In the genomic region with DNA sequence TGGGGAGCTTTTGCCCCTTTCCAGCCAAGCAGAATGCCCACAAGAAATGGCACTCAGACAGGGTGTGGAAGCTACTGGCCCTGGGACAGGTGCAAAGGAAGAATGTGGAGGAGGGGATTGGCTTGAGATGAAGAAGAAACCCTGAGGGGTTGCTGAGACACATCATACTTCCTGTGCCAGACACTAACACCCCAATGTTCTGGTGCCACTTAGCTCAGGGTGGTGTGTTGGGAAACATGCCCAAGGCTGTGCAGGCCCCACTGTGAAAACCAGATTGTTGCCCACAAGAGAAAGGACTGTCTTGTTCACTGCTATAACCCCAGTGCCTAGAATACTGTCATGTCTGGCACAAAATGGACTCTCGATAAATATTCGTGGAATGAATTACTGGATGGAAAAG, we compare ENCODE assay signal across 19 cellular contexts. TPM values are rescaled to one million over a fixed set of nuclear protein-coding genes. Genes with fewer than 3 reads are reported as not detected.
DNase-seq lines count a peak whose midpoint lies in the region; ATAC-seq and TF ChIP-seq lines count a peak whose summit lies in the region.
"Had no signal": no experiment of that assay in that cellular context is flagged by ENCODE, and none has a peak within 500 bp of the region (broad histone marks: within the 10 kb centered on the region; RNA-seq: fewer than 3 reads in every experiment).

No MANE protein-coding gene starts in this region.

- intact Hi-C loops in activated CD8-positive, alpha-beta T cell treated with anti-CD3 and anti-CD28 coated beads for 36 hours (cut with micrococcal nuclease) = no loop called here
- intact Hi-C loops in left ventricle myocardium inferior (cut with micrococcal nuclease) = no loop called here

- POLR2A ChIA-PET in activated CD8-positive, alpha-beta T cell treated with anti-CD3 and anti-CD28 coated beads for 36 hours (lab: Charles Lee) = interaction anchor here (0.8 kb wide), 1 partner anchor 14 kb away, joined by 3 read pairs; no protein-coding TSS in a partner anchor

- no peaks in the 10 kb centered on the region for H3K27me3 Mint-ChIP-seq in stimulated activated naive CD8-positive, alpha-beta T cell treated with anti-CD3 and anti-CD28 coated beads, Interleukin-15, Interleukin-2, amounts not matched to agents 100 ng/mL and 50 ng/mL, for 24 hours
- no peaks in the 10 kb centered on the region for H3K27me3 Mint-ChIP-seq in stimulated activated naive CD8-positive, alpha-beta T cell treated with anti-CD3 and anti-CD28 coated beads, Interleukin-15, amount 100 ng/mL, for 72 hours
- no peaks in the 10 kb centered on the region for H3K27me3 Mint-ChIP-seq in activated CD8-positive, alpha-beta T cell treated with anti-CD3 and anti-CD28 coated beads for 36 hours
- H3K27me3 Mint-ChIP-seq in T-helper 17 cell = no peaks in the 10 kb centered on the region
- H3K27me3 Mint-ChIP-seq: activated B cell treated with CpG ODN at 0.5 μM for 24 hours, brain had no signal

- no peak overlapping the region for H3K4me3 Mint-ChIP-seq in stimulated activated naive CD8-positive, alpha-beta T cell treated with anti-CD3 and anti-CD28 coated beads, Interleukin-15, Interleukin-2, amounts not matched to agents 100 ng/mL and 50 ng/mL, for 24 hours
- H3K4me3 Mint-ChIP-seq in stimulated activated naive CD8-positive, alpha-beta T cell treated with anti-CD3 and anti-CD28 coated beads, Interleukin-15, amount 100 ng/mL, for 72 hours = no peak overlapping the region
- no peak overlapping the region for H3K4me3 Mint-ChIP-seq in activated CD8-positive, alpha-beta T cell treated with anti-CD3 and anti-CD28 coated beads for 36 hours
- no peak overlapping the region for H3K4me3 Mint-ChIP-seq in T-helper 17 cell
- H3K4me3 Mint-ChIP-seq: activated B cell treated with CpG ODN at 0.5 μM for 24 hours, brain had no signal

- peaks cover 71% of the 10 kb centered on the region for H3K36me3 Mint-ChIP-seq in stimulated activated naive CD8-positive, alpha-beta T cell treated with anti-CD3 and anti-CD28 coated beads, Interleukin-15, Interleukin-2, amounts not matched to agents 100 ng/mL and 50 ng/mL, for 24 hours (ENCODE audit: low read depth)
- H3K36me3 Mint-ChIP-seq in activated CD8-positive, alpha-beta T cell treated with anti-CD3 and anti-CD28 coated beads for 36 hours (ENCODE audit: low read depth) = peaks cover 52% of the 10 kb centered on the region
- H3K36me3 Mint-ChIP-seq in T-helper 17 cell (ENCODE audit: low read depth) = peaks cover 17% of the 10 kb centered on the region

- no peak overlapping the region for H3K4me3 ChIP-seq in left ventricle myocardium inferior
- H3K4me3 ChIP-seq: ovary had no signal

- peaks cover 3% of the 10 kb centered on the region for H3K4me1 Mint-ChIP-seq in stimulated activated naive CD8-positive, alpha-beta T cell treated with anti-CD3 and anti-CD28 coated beads, Interleukin-15, Interleukin-2, amounts not matched to agents 100 ng/mL and 50 ng/mL, for 24 hours (ENCODE audit: low read depth)
- H3K4me1 Mint-ChIP-seq in stimulated activated naive CD8-positive, alpha-beta T cell treated with anti-CD3 and anti-CD28 coated beads, Interleukin-15, amount 100 ng/mL, for 72 hours = peaks cover 5% of the 10 kb centered on the region
- peaks cover 1% of the 10 kb centered on the region for H3K4me1 Mint-ChIP-seq in activated CD8-positive, alpha-beta T cell treated with anti-CD3 and anti-CD28 coated beads for 36 hours (ENCODE audit: low read depth)
- peaks cover 12% of the 10 kb centered on the region for H3K4me1 Mint-ChIP-seq in T-helper 17 cell
- H3K4me1 Mint-ChIP-seq: activated B cell treated with CpG ODN at 0.5 μM for 24 hours, brain had no signal

- H3K27me3 ChIP-seq in layer of hippocampus (ENCODE audit: control insufficient read depth, insufficient read depth, low read length) = no peaks in the 10 kb centered on the region
- no peaks in the 10 kb centered on the region for H3K27me3 ChIP-seq in left ventricle myocardium inferior (ENCODE audit: low read depth)
- H3K27me3 ChIP-seq: ovary had no signal

- H3K9me3 ChIP-seq in left ventricle myocardium inferior (replicated peaks) = no peaks in the 10 kb centered on the region
- no peaks in the 10 kb centered on the region for H3K9me3 ChIP-seq in T-helper 17 cell (ENCODE audit: control insufficient read depth, low read length, poor library complexity, severe bottlenecking)
- H3K9me3 ChIP-seq: ovary had no signal

- H3K9me3 Mint-ChIP-seq in stimulated activated naive CD8-positive, alpha-beta T cell treated with anti-CD3 and anti-CD28 coated beads, Interleukin-15, Interleukin-2, amounts not matched to agents 100 ng/mL and 50 ng/mL, for 24 hours = no peaks in the 10 kb centered on the region
- no peaks in the 10 kb centered on the region for H3K9me3 Mint-ChIP-seq in stimulated activated naive CD8-positive, alpha-beta T cell treated with anti-CD3 and anti-CD28 coated beads, Interleukin-15, amount 100 ng/mL, for 72 hours
- H3K9me3 Mint-ChIP-seq in activated CD8-positive, alpha-beta T cell treated with anti-CD3 and anti-CD28 coated beads for 36 hours = no peaks in the 10 kb centered on the region
- H3K9me3 Mint-ChIP-seq: activated B cell treated with CpG ODN at 0.5 μM for 24 hours, brain had no signal

- CTCF ChIA-PET in activated CD8-positive, alpha-beta T cell treated with anti-CD3 and anti-CD28 coated beads for 36 hours (lab: Charles Lee) = interaction anchor here (0.7 to 1.6 kb wide), 3 partner anchors 25 to 116 kb away, joined by 3 to 4 read pairs (median 4); a partner anchor contains a TSS

- peak overlapping the region; percentile 31 for H3K27ac Mint-ChIP-seq in stimulated activated naive CD8-positive, alpha-beta T cell treated with anti-CD3 and anti-CD28 coated beads, Interleukin-15, Interleukin-2, amounts not matched to agents 100 ng/mL and 50 ng/mL, for 24 hours
- H3K27ac Mint-ChIP-seq in stimulated activated naive CD8-positive, alpha-beta T cell treated with anti-CD3 and anti-CD28 coated beads, Interleukin-15, amount 100 ng/mL, for 72 hours = peak overlapping the region in 1 of 2 donors; percentile 87
- H3K27ac Mint-ChIP-seq in activated CD8-positive, alpha-beta T cell treated with anti-CD3 and anti-CD28 coated beads for 36 hours = peak overlapping the region; percentile 61
- H3K27ac Mint-ChIP-seq in T-helper 17 cell = no peak overlapping the region
- H3K27ac Mint-ChIP-seq: activated B cell treated with CpG ODN at 0.5 μM for 24 hours had no signal

- no peak for TF ChIP-seq CTCF in activated CD8-positive, alpha-beta T cell treated with anti-CD3 and anti-CD28 coated beads for 36 hours (IDR thresholded peaks at IDR 0.05)
- no peak for TF ChIP-seq CTCF in left ventricle myocardium inferior (IDR thresholded peaks at IDR 0.05; ENCODE audit: borderline replicate concordance)

- peak overlapping the region; percentile 76 for H3K27ac ChIP-seq in layer of hippocampus (ENCODE audit: low read depth, low read length)
- H3K27ac ChIP-seq in left ventricle myocardium inferior (replicated peaks) = no peak overlapping the region
- H3K27ac ChIP-seq: ovary had no signal

- peaks cover 99% of the 10 kb centered on the region for H3K36me3 ChIP-seq in left ventricle myocardium inferior
- H3K36me3 ChIP-seq: ovary had no signal

- H3K4me1 ChIP-seq in left ventricle myocardium inferior = peaks cover 4% of the 10 kb centered on the region

- no peak for ATAC-seq in stimulated activated naive CD8-positive, alpha-beta T cell treated with anti-CD3 and anti-CD28 coated beads, Interleukin-15, amount 100 ng/mL, for 72 hours
- ATAC-seq in activated CD8-positive, alpha-beta T cell treated with anti-CD3 and anti-CD28 coated beads for 36 hours = no peak
- ATAC-seq in T-helper 17 cell = no peak
- ATAC-seq: esophagus mucosa, left lobe of liver, Right ventricle myocardium inferior had no signal

- no peak for DNase-seq in stimulated activated naive CD8-positive, alpha-beta T cell treated with anti-CD3 and anti-CD28 coated beads, Interleukin-15, amount 100 ng/mL, for 72 hours
- no peak for DNase-seq in activated CD8-positive, alpha-beta T cell treated with anti-CD3 and anti-CD28 coated beads for 36 hours
- DNase-seq in GM19240 (ENCODE audit: insufficient read length, low spot score) (no peak), left ventricle myocardium inferior (no peak), NCI-H2081 (lab: John Stamatoyannopoulos, UW) (no peak), T-helper 17 cell (no peak)
- DNase-seq: activated B cell treated with CpG ODN at 0.5 μM for 24 hours, H7, IMR-90, NCI-H1092, NCI-H2081 treated with DMSO at 0.1 percent for 48 hours, NCI-H510A treated with DMSO at 0.1 percent for 48 hours, ovary had no signal

RNA-seq across cellular contexts. Expression of a gene that starts 9.9 kb away (rescaled TPM):
- 1 to 10 TPM; 4.7 to 5.0 TPM for total RNA-seq in activated CD8-positive, alpha-beta T cell treated with anti-CD3 and anti-CD28 coated beads for 36 hours
- 0.47 TPM for total RNA-seq in left ventricle myocardium inferior
- total RNA-seq in T-helper 17 cell = 1 to 10 TPM; 2.8 to 3.1 TPM

RNA-seq across cellular contexts. Expression of a gene that starts 15.7 kb away (rescaled TPM):
- total RNA-seq in activated CD8-positive, alpha-beta T cell treated with anti-CD3 and anti-CD28 coated beads for 36 hours = 1 to 10 TPM; 2.2 to 2.5 TPM
- total RNA-seq in left ventricle myocardium inferior (0.30 TPM), T-helper 17 cell (1 to 10 TPM; 1.1 to 3.7 TPM)
- total RNA-seq: IMR-90 had no signal

RNA-seq across cellular contexts. Expression of a gene that starts 24.9 kb away (rescaled TPM):
- 10 to 100 TPM; 70.3 to 70.7 TPM for total RNA-seq in activated CD8-positive, alpha-beta T cell treated with anti-CD3 and anti-CD28 coated beads for 36 hours
- total RNA-seq in left ventricle myocardium inferior (91.1 TPM), T-helper 17 cell (10 to 100 TPM; 59.0 to 79.2 TPM)

RNA-seq across cellular contexts. Expression of a gene that starts 26.4 kb away (rescaled TPM):
- total RNA-seq in activated CD8-positive, alpha-beta T cell treated with anti-CD3 and anti-CD28 coated beads for 36 hours = 1 to 10 TPM; 8.0 to 8.2 TPM
- total RNA-seq in left ventricle myocardium inferior (1.5 TPM), T-helper 17 cell (1 to 10 TPM; 3.2 to 3.5 TPM)

RNA-seq across cellular contexts. Expression of a gene that starts 37.8 kb away (rescaled TPM):
- total RNA-seq in activated CD8-positive, alpha-beta T cell treated with anti-CD3 and anti-CD28 coated beads for 36 hours = 10 to 100 TPM in 1 of 2 experiments, 1 to 10 TPM in 1; 9.3 to 11.3 TPM
- total RNA-seq in left ventricle myocardium inferior = 14.2 TPM
- total RNA-seq in T-helper 17 cell = 10 to 100 TPM; 21.2 to 25.0 TPM
